7 cellular contexts compared by ENCODE assay signal in the genomic region with DNA sequence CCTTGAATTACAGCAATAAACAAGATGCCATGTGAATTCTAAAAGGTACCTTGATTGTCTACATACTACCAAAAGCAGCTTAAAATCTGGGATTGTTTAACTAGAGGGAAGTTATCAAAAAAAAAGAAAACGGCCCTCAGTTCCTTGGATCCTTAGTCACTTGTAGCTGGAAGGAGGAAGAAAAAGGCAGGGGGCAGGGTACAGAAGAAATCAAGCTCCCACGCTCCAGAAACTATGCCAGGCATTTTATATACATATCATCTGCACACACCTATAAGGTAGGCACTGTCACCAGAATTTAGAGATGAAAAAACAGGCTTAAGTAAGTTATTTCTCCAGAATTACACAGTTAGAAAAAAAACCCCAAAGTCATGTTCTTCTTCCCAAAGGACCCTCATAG.
"Had no signal": no experiment of that assay in that cellular context is flagged by ENCODE, and none has a peak within 500 bp of the region (broad histone marks: within the 10 kb centered on the region; RNA-seq: fewer than 3 reads in every experiment).

No MANE protein-coding gene starts in this region.

- DNase-seq: H9, HCEC 1CT, KBM-7 had no signal

- H3K27me3 Mint-ChIP-seq: IgD-negative memory B cell had no signal

- H3K27ac ChIP-seq: HL-60 had no signal

- H3K4me1 Mint-ChIP-seq: GM23338, H9, IgD-negative memory B cell had no signal

- H3K4me3 ChIP-seq: GM23338 had no signal

- ATAC-seq: GM23338, HepG2 had no signal

- H3K4me3 Mint-ChIP-seq: GM23338, H9, IgD-negative memory B cell had no signal

- H3K27ac Mint-ChIP-seq: GM23338, H9, IgD-negative memory B cell had no signal
